Comparison of ENCODE assay signal across 8 cellular contexts in the genomic region with DNA sequence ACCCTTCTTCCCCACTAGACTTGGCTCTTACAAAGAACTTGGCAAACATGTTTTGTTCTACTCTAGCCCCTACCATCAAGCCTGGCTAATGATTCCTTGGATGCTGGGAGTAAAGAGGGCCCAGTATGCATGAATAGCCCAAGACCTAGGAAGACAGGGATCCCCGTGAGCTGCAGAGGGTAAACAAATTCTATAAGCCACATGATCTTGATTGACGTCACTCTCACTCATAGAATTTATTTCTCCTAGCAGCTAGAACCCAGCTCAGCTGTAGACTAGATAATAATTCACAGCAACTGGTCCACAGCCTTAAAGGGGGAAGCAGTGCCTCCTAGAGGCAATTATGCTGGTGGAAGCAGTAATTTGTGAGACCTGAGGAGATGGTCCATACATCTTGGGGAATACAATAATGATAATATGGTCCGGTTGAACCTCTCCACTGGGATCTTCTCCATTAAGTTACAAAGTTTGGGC. TPM values are rescaled to one million over a fixed set of nuclear protein-coding genes. Genes with fewer than 3 reads are reported as not detected.
DNase-seq lines count a peak whose midpoint lies in the region; ATAC-seq, FAIRE-seq and TF ChIP-seq lines count a peak whose summit lies in the region.

No MANE protein-coding gene starts in this region.

- no peak for FAIRE-seq in small intestine (lab: Jason Lieb, UNC)

- no peak overlapping the region for H3K27ac Mint-ChIP-seq in activated T-cell treated with anti-CD3 and anti-CD28 coated beads, Interleukin-2, amount 50 U/mL, for 24 hours
- H3K27ac Mint-ChIP-seq in chondrocyte (ENCODE audit: unreplicated experiment) (no peak overlapping the region), osteocyte (ENCODE audit: unreplicated experiment) (no peak overlapping the region)

- no peak overlapping the region for H3K4me3 ChIP-seq in NT2/D1 (ENCODE audit: insufficient read length, low read depth)
- H3K4me3 ChIP-seq in small intestine (ENCODE audit: low read depth in 1 of 2, low read length in 2 of 2), result no peak overlapping the region

- peaks cover 3% of the 10 kb centered on the region for H3K36me3 Mint-ChIP-seq in activated T-cell treated with anti-CD3 and anti-CD28 coated beads, Interleukin-2, amount 50 U/mL, for 24 hours (ENCODE audit: low read depth)
- H3K36me3 Mint-ChIP-seq in chondrocyte (ENCODE audit: low read depth) (peaks cover 3% of the 10 kb centered on the region), osteocyte (ENCODE audit: unreplicated experiment) (no peaks in the 10 kb centered on the region)

- no peaks in the 10 kb centered on the region for H3K9me3 ChIP-seq in NT2/D1 (ENCODE audit: insufficient read depth, low read length)
- no peaks in the 10 kb centered on the region for H3K9me3 ChIP-seq in small intestine (ENCODE audit: control insufficient read depth, low read depth)

- 62 to 74% (median 68%) methylated on average over 3 of the region's 3 CpGs for WGBS in small intestine, 3 donors

- H3K4me1 ChIP-seq in NT2/D1 (ENCODE audit: insufficient read depth, insufficient read length) (peaks cover 2% of the 10 kb centered on the region), small intestine (ENCODE audit: control insufficient read depth in 2 of 2, insufficient read depth in 1 of 2, low read depth in 1 of 2, low read length in 1 of 2) (no peaks in the 10 kb centered on the region)

- no peak overlapping the region for H3K27ac ChIP-seq in small intestine (ENCODE audit: low read depth in 1 of 2, low read length in 1 of 2)

- H3K27me3 ChIP-seq in NT2/D1 (ENCODE audit: insufficient read depth, insufficient read length) (no peaks in the 10 kb centered on the region), small intestine (ENCODE audit: control insufficient read depth in 2 of 2, insufficient read depth in 2 of 2, low read length in 2 of 2) (no peaks in the 10 kb centered on the region)

- no peaks in the 10 kb centered on the region for H3K9me3 Mint-ChIP-seq in activated T-cell treated with anti-CD3 and anti-CD28 coated beads, Interleukin-2, amount 50 U/mL, for 24 hours
- H3K9me3 Mint-ChIP-seq in chondrocyte (ENCODE audit: low read depth) (no peaks in the 10 kb centered on the region), osteocyte (ENCODE audit: unreplicated experiment) (no peaks in the 10 kb centered on the region)

- DNase-seq in activated T-cell treated with anti-CD3 and anti-CD28 coated beads for 1 hour (ENCODE audit: low read depth) (peak; percentile 19), NT2/D1 (ENCODE audit: low read depth, low spot score) (no peak), chondrocyte (ENCODE audit: low spot score) (no peak), small intestine (peak; percentile 56), hepatic stellate cell (ENCODE audit: low spot score) (no peak), osteocyte (ENCODE audit: extremely low spot score, unreplicated experiment) (no peak)
- no peak for DNase-seq in activated T-cell treated with anti-CD3 and anti-CD28 coated beads, Interleukin-2, amount 50 U/mL, for 24 hours

- peaks cover 5% of the 10 kb centered on the region for H3K4me1 Mint-ChIP-seq in activated T-cell treated with anti-CD3 and anti-CD28 coated beads, Interleukin-2, amount 50 U/mL, for 24 hours (ENCODE audit: low read depth)
- H3K4me1 Mint-ChIP-seq in chondrocyte (ENCODE audit: low read depth), result peaks cover 2% of the 10 kb centered on the region
- H3K4me1 Mint-ChIP-seq in osteocyte (ENCODE audit: unreplicated experiment), result peaks cover 5% of the 10 kb centered on the region

- peaks cover 37% of the 10 kb centered on the region for H3K36me3 ChIP-seq in NT2/D1 (ENCODE audit: insufficient read depth, insufficient read length, low read length)
- H3K36me3 ChIP-seq in small intestine (ENCODE audit: control insufficient read depth in 2 of 2, insufficient read depth in 2 of 2, low read length in 2 of 2), result no peaks in the 10 kb centered on the region

- no peak for ATAC-seq in HG03025 (IDR thresholded peaks at IDR 0.05; ENCODE audit: low FRiP score, unreplicated experiment)

- no peak overlapping the region for H3K4me3 Mint-ChIP-seq in activated T-cell treated with anti-CD3 and anti-CD28 coated beads, Interleukin-2, amount 50 U/mL, for 24 hours
- no peak overlapping the region for H3K4me3 Mint-ChIP-seq in chondrocyte (ENCODE audit: unreplicated experiment)
- no peak overlapping the region for H3K4me3 Mint-ChIP-seq in osteocyte (ENCODE audit: unreplicated experiment)

- peak overlapping the region; percentile 0 for H3K9ac ChIP-seq in NT2/D1 (ENCODE audit: insufficient read length, low read depth)

- peak; percentile 32 for TF ChIP-seq CTCF in chondrocyte (IDR thresholded peaks at IDR 0.05)
- no peak for TF ChIP-seq CTCF in osteocyte (IDR thresholded peaks at IDR 0.05)

- H3K27me3 Mint-ChIP-seq in activated T-cell treated with anti-CD3 and anti-CD28 coated beads, Interleukin-2, amount 50 U/mL, for 24 hours, result no peaks in the 10 kb centered on the region
- H3K27me3 Mint-ChIP-seq in chondrocyte (ENCODE audit: low read depth), result no peaks in the 10 kb centered on the region
- H3K27me3 Mint-ChIP-seq in osteocyte (ENCODE audit: unreplicated experiment), result no peaks in the 10 kb centered on the region

RNA-seq across cellular contexts. Expression of a gene that starts 16.1 kb away (rescaled TPM):
- total RNA-seq in chondrocyte, result 85.0 to 98.4 TPM (median 86.4 TPM) in 3 replicates
- 10 to 100 TPM; 26.5 to 33.1 (median 33.1) TPM for polyA plus RNA-seq in small intestine
- 67.6 and 69.6 TPM in 2 replicates for total RNA-seq in osteocyte

RNA-seq across cellular contexts. Expression of a gene that starts 35.0 kb away (rescaled TPM):
- total RNA-seq in chondrocyte (153 to 161 TPM (median 157 TPM) in 3 replicates), osteocyte (138 and 141 TPM in 2 replicates)
- polyA plus RNA-seq in small intestine, result 10 to 100 TPM; 44.1 to 52.1 (median 47.8) TPM

Comparison
In these comparisons a context has a peak if more than half of its experiments do, and no peak if none do; other contexts are left out.
1. DNase-seq: peak in activated T-cell treated with anti-CD3 and anti-CD28 coated beads for 1 hour (single experiment) and small intestine (single experiment); none in activated T-cell treated with anti-CD3 and anti-CD28 coated beads, Interleukin-2, amount 50 U/mL, for 24 hours (single experiment), NT2/D1 (single experiment), chondrocyte (single experiment), hepatic stellate cell (single experiment) and osteocyte (single experiment).